25 cellular contexts compared by ENCODE assay signal in genomic region chr14:99929601-99930000, GRCh38.
DNase-seq lines count a peak whose midpoint lies in the region; ATAC-seq and TF ChIP-seq lines count a peak whose summit lies in the region.
"Had no signal": no experiment of that assay in that cellular context is flagged by ENCODE, and none has a peak within 500 bp of the region (broad histone marks: within the 10 kb centered on the region; RNA-seq: fewer than 3 reads in every experiment).

No MANE protein-coding gene starts in this region.

- no peak for TF ChIP-seq CTCF in glutamatergic neuron (IDR thresholded peaks at IDR 0.05; ENCODE audit: partially characterized antibody, unreplicated experiment)

- no peak overlapping the region for H3K23ac ChIP-seq in trophoblast cell (ENCODE audit: low read length)

- no peak overlapping the region for H4K12ac ChIP-seq in trophoblast cell (ENCODE audit: low read depth, low read length)

- H3K9me3 Mint-ChIP-seq in activated T-cell treated with anti-CD3 and anti-CD28 coated beads, Interleukin-2, amount 50 U/mL, for 72 hours, result peaks cover 2 to 3% of the 10 kb centered on the region in 2 donors
- peaks cover 5% of the 10 kb centered on the region for H3K9me3 Mint-ChIP-seq in glutamatergic neuron (ENCODE audit: unreplicated experiment)
- peaks cover 5% of the 10 kb centered on the region for H3K9me3 Mint-ChIP-seq in stimulated activated effector memory CD8-positive, alpha-beta T cell treated with anti-CD3 and anti-CD28 coated beads, Interleukin-12 subunit alpha, Interleukin-12 subunit beta, amount 100 ng/mL, for 72 hours
- H3K9me3 Mint-ChIP-seq: CD8-positive, alpha-beta T cell had no signal

- WGBS in trophoblast cell (ENCODE audit: extremely low coverage, insufficient coverage, insufficient read length), result no CpG with 5 or more reads among the region's 6 CpGs

- H3K4me3 ChIP-seq in trophoblast cell (ENCODE audit: low read depth, low read length), result no peak overlapping the region
- H3K4me3 ChIP-seq: A549; BLaER1 treated with 17β-estradiol and CSF1 and Interleukin-3, amounts not matched to agents 10 nM and 100 nM; GM12878 had no signal

- no peak overlapping the region for H2BK12ac ChIP-seq in trophoblast cell (ENCODE audit: low read length)

- H4K8ac ChIP-seq in trophoblast cell (ENCODE audit: low read depth, low read length), result no peak overlapping the region

- no peak overlapping the region for H3K27ac ChIP-seq in trophoblast cell (ENCODE audit: low read depth, low read length)
- H3K27ac ChIP-seq: 22Rv1; A549; BLaER1 treated with 17β-estradiol and CSF1 and Interleukin-3, amounts not matched to agents 10 nM and 100 nM; C4-2B had no signal

- ATAC-seq in activated T-cell treated with anti-CD3 and anti-CD28 coated beads, Interleukin-2, amount 50 U/mL, for 72 hours (replicated peaks in 1 of 2), result no peak
- no peak for ATAC-seq in stimulated activated effector memory CD8-positive, alpha-beta T cell treated with anti-CD3 and anti-CD28 coated beads, Interleukin-12 subunit alpha, Interleukin-12 subunit beta, amount 100 ng/mL, for 72 hours
- ATAC-seq: A549; CD8-positive, alpha-beta T cell had no signal

- no peak overlapping the region for H2BK5ac ChIP-seq in trophoblast cell (ENCODE audit: low read depth, low read length, poor library complexity)

- no peak overlapping the region for H3K14ac ChIP-seq in trophoblast cell (ENCODE audit: low read length)

- H3K4me1 Mint-ChIP-seq in activated T-cell treated with anti-CD3 and anti-CD28 coated beads, Interleukin-2, amount 50 U/mL, for 72 hours (ENCODE audit: low read depth), result peaks cover 35% of the 10 kb centered on the region
- peaks cover 14% of the 10 kb centered on the region for H3K4me1 Mint-ChIP-seq in glutamatergic neuron (ENCODE audit: low read depth, unreplicated experiment)
- H3K4me1 Mint-ChIP-seq in stimulated activated effector memory CD8-positive, alpha-beta T cell treated with anti-CD3 and anti-CD28 coated beads, Interleukin-12 subunit alpha, Interleukin-12 subunit beta, amount 100 ng/mL, for 72 hours, result peaks cover 7% of the 10 kb centered on the region
- H3K4me1 Mint-ChIP-seq: B cell had no signal

- H3K18ac ChIP-seq in trophoblast cell (ENCODE audit: low read length), result no peak overlapping the region

- H3K27me3 Mint-ChIP-seq in activated T-cell treated with anti-CD3 and anti-CD28 coated beads, Interleukin-2, amount 50 U/mL, for 72 hours (ENCODE audit: low read depth), result peaks cover 5% of the 10 kb centered on the region
- H3K27me3 Mint-ChIP-seq in glutamatergic neuron (ENCODE audit: unreplicated experiment), result no peaks in the 10 kb centered on the region

- no peak for DNase-seq in activated T-cell treated with anti-CD3 and anti-CD28 coated beads, Interleukin-2, amount 50 U/mL, for 72 hours
- DNase-seq in activated T-cell treated with anti-CD3 and anti-CD28 coated beads, Interleukin-2, amount 50 U/mL, for 48 hours, result no peak
- DNase-seq in glutamatergic neuron (no peak), trophoblast cell (peak; percentile 65 to 90), NCI-H2227 treated with DMSO at 0.1 percent for 48 hours (lab: John Stamatoyannopoulos, UW) (no peak), DMS114 treated with DMSO at 0.1 percent for 48 hours (lab: John Stamatoyannopoulos, UW; ENCODE audit: unreplicated experiment) (no peak)
- DNase-seq in stimulated activated effector memory CD8-positive, alpha-beta T cell treated with anti-CD3 and anti-CD28 coated beads, Interleukin-12 subunit alpha, Interleukin-12 subunit beta, amount 100 ng/mL, for 72 hours (ENCODE audit: low spot score in 2 of 2), result no peak
- DNase-seq in activated CD4-positive, alpha-beta T cell treated with anti-CD3 and anti-CD28 coated beads, Interleukin-2, amount 50 U/mL, for 48 hours, result no peak
- DNase-seq: AML-193; Caco-2; Calu3; CD4-positive, alpha-beta T cell; CD8-positive, alpha-beta T cell; DMS153; DMS53; DMS79; DND-41; EL; GDM1 had no signal

- no peak overlapping the region for H3K9ac ChIP-seq in trophoblast cell (ENCODE audit: low read length)
- H3K9ac ChIP-seq: BLaER1 treated with 17β-estradiol and CSF1 and Interleukin-3, amounts not matched to agents 10 nM and 100 nM had no signal

- no peaks in the 10 kb centered on the region for H3K9me3 ChIP-seq in trophoblast cell (ENCODE audit: insufficient read depth, low read depth, low read length)
- H3K9me3 ChIP-seq: Caco-2 had no signal

- H3K27me3 ChIP-seq in trophoblast cell (ENCODE audit: insufficient read depth, low read length), result no peaks in the 10 kb centered on the region

- no peak overlapping the region for H2AFZ ChIP-seq in trophoblast cell (ENCODE audit: insufficient read depth, low read length, poor library complexity)

- H2BK120ac ChIP-seq in trophoblast cell (ENCODE audit: insufficient read depth, low read length, poor library complexity), result no peak overlapping the region

- no peak overlapping the region for H3K4me2 ChIP-seq in trophoblast cell (ENCODE audit: low read length)
- H3K4me2 ChIP-seq: A549 had no signal

- peaks cover 0 to 7% of the 10 kb centered on the region in 2 donors for H3K36me3 Mint-ChIP-seq in activated T-cell treated with anti-CD3 and anti-CD28 coated beads, Interleukin-2, amount 50 U/mL, for 72 hours (ENCODE audit: insufficient read depth in 2 of 2)
- peaks cover 14% of the 10 kb centered on the region for H3K36me3 Mint-ChIP-seq in glutamatergic neuron (ENCODE audit: unreplicated experiment)
- H3K36me3 Mint-ChIP-seq in stimulated activated effector memory CD8-positive, alpha-beta T cell treated with anti-CD3 and anti-CD28 coated beads, Interleukin-12 subunit alpha, Interleukin-12 subunit beta, amount 100 ng/mL, for 72 hours, result peaks cover 7% of the 10 kb centered on the region
- H3K36me3 Mint-ChIP-seq: CD8-positive, alpha-beta T cell had no signal

- no peaks in the 10 kb centered on the region for H3K4me1 ChIP-seq in trophoblast cell (ENCODE audit: control insufficient read depth in 1 of 2, insufficient read depth in 2 of 2, low read length in 2 of 2)
- H3K4me1 ChIP-seq: A549, Caco-2 had no signal

- H3K27ac Mint-ChIP-seq in activated T-cell treated with anti-CD3 and anti-CD28 coated beads, Interleukin-2, amount 50 U/mL, for 72 hours, result peak overlapping the region; percentile 50
- peak overlapping the region; percentile 82 for H3K27ac Mint-ChIP-seq in glutamatergic neuron (ENCODE audit: unreplicated experiment)
- peak overlapping the region; percentile 12 for H3K27ac Mint-ChIP-seq in stimulated activated effector memory CD8-positive, alpha-beta T cell treated with anti-CD3 and anti-CD28 coated beads, Interleukin-12 subunit alpha, Interleukin-12 subunit beta, amount 100 ng/mL, for 72 hours
- H3K27ac Mint-ChIP-seq: B cell; CD4-positive, alpha-beta T cell; CD8-positive, alpha-beta T cell had no signal

- peak overlapping the region; percentile 49 to 65 for H3K4me3 Mint-ChIP-seq in activated T-cell treated with anti-CD3 and anti-CD28 coated beads, Interleukin-2, amount 50 U/mL, for 72 hours
- H3K4me3 Mint-ChIP-seq in glutamatergic neuron (ENCODE audit: unreplicated experiment), result no peak overlapping the region
- H3K4me3 Mint-ChIP-seq in stimulated activated effector memory CD8-positive, alpha-beta T cell treated with anti-CD3 and anti-CD28 coated beads, Interleukin-12 subunit alpha, Interleukin-12 subunit beta, amount 100 ng/mL, for 72 hours, result no peak overlapping the region
- H3K4me3 Mint-ChIP-seq: B cell; CD4-positive, alpha-beta T cell; CD8-positive, alpha-beta T cell had no signal

- no peaks in the 10 kb centered on the region for H3K36me3 ChIP-seq in trophoblast cell (ENCODE audit: control insufficient read depth in 1 of 2, insufficient read depth in 2 of 2, low read length in 2 of 2)
- H3K36me3 ChIP-seq: BLaER1 treated with 17β-estradiol and CSF1 and Interleukin-3, amounts not matched to agents 10 nM and 100 nM had no signal

- no peaks in the 10 kb centered on the region for H3K79me2 ChIP-seq in trophoblast cell (ENCODE audit: control insufficient read depth, insufficient read depth, low read length, poor library complexity)

- no peak overlapping the region for H4K91ac ChIP-seq in trophoblast cell (ENCODE audit: low read depth, low read length)

- no peak overlapping the region for H3K4ac ChIP-seq in trophoblast cell (ENCODE audit: low read depth, low read length)

- no peaks in the 10 kb centered on the region for H3K79me1 ChIP-seq in trophoblast cell (ENCODE audit: low read length)

- H2AK5ac ChIP-seq in trophoblast cell (ENCODE audit: low read length), result no peak overlapping the region

Comparison
In these comparisons a context has a peak if more than half of its experiments do, and no peak if none do; other contexts are left out.
1. DNase-seq: peak in trophoblast cell (2 of 2); none in activated T-cell treated with anti-CD3 and anti-CD28 coated beads, Interleukin-2, amount 50 U/mL, for 72 hours (0 of 2), activated T-cell treated with anti-CD3 and anti-CD28 coated beads, Interleukin-2, amount 50 U/mL, for 48 hours (0 of 2), glutamatergic neuron (single experiment), stimulated activated effector memory CD8-positive, alpha-beta T cell treated with anti-CD3 and anti-CD28 coated beads, Interleukin-12 subunit alpha, Interleukin-12 subunit beta, amount 100 ng/mL, for 72 hours (0 of 2), NCI-H2227 treated with DMSO at 0.1 percent for 48 hours (single experiment), activated CD4-positive, alpha-beta T cell treated with anti-CD3 and anti-CD28 coated beads, Interleukin-2, amount 50 U/mL, for 48 hours (0 of 2) and DMS114 treated with DMSO at 0.1 percent for 48 hours (single experiment).
2. H3K27ac Mint-ChIP-seq: peak in every context shown above with its lines; median percentile 82 in glutamatergic neuron; 50 in activated T-cell treated with anti-CD3 and anti-CD28 coated beads, Interleukin-2, amount 50 U/mL, for 72 hours; 12 in stimulated activated effector memory CD8-positive, alpha-beta T cell treated with anti-CD3 and anti-CD28 coated beads, Interleukin-12 subunit alpha, Interleukin-12 subunit beta, amount 100 ng/mL, for 72 hours.
3. H3K4me3 Mint-ChIP-seq: peak in activated T-cell treated with anti-CD3 and anti-CD28 coated beads, Interleukin-2, amount 50 U/mL, for 72 hours (2 of 2); none in glutamatergic neuron (single experiment) and stimulated activated effector memory CD8-positive, alpha-beta T cell treated with anti-CD3 and anti-CD28 coated beads, Interleukin-12 subunit alpha, Interleukin-12 subunit beta, amount 100 ng/mL, for 72 hours (single experiment).